In genomic region chr17:82153745-82154375, GRCh38 we compare ENCODE assay signal across 8 cellular contexts. TPM values are rescaled to one million over a fixed set of nuclear protein-coding genes. Genes with fewer than 3 reads are reported as not detected.
DNase-seq lines count a peak whose midpoint lies in the region; ATAC-seq and TF ChIP-seq lines count a peak whose summit lies in the region.

No MANE protein-coding gene starts in this region.

- no peak overlapping the region for H3K18ac ChIP-seq in trophoblast cell (ENCODE audit: low read length)

- H2BK5ac ChIP-seq in trophoblast cell (ENCODE audit: low read depth, low read length, poor library complexity), result no peak overlapping the region

- peak overlapping the region; percentile 4 for H2BK12ac ChIP-seq in trophoblast cell (ENCODE audit: low read length)

- no peak overlapping the region for H2BK120ac ChIP-seq in trophoblast cell (ENCODE audit: insufficient read depth, low read length, poor library complexity)

- no peak for ATAC-seq in GM19328 (IDR thresholded peaks at IDR 0.05; ENCODE audit: unreplicated experiment)

- DNase-seq in GM04504 (ENCODE audit: low read depth), result peak; percentile 32
- DNase-seq in KG1 (lab: John Stamatoyannopoulos, UW), result peak; percentile 24
- peak; percentile 31 for DNase-seq in SHP77 treated with DMSO at 0.1 percent for 48 hours (lab: John Stamatoyannopoulos, UW)
- peak; percentile 92 for DNase-seq in activated effector memory CD4-positive, alpha-beta T cell treated with anti-CD3 and anti-CD28 coated beads, Interleukin-2, amount 50 U/mL, for 16 hours
- DNase-seq in globus pallidus (ENCODE audit: low spot score), result peak; percentile 68
- DNase-seq in trophoblast cell, result peak; percentile 72 to 94
- peak; percentile 86 for DNase-seq in type B pancreatic cell (ENCODE audit: extremely low spot score, unreplicated experiment)

- H4K12ac ChIP-seq in trophoblast cell (ENCODE audit: low read depth, low read length), result no peak overlapping the region

- H2AK5ac ChIP-seq in trophoblast cell (ENCODE audit: low read length), result no peak overlapping the region

- no peak overlapping the region for H2AFZ ChIP-seq in trophoblast cell (ENCODE audit: insufficient read depth, low read length, poor library complexity)

- H3K27ac Mint-ChIP-seq in type B pancreatic cell, result peak overlapping the region; percentile 88

- no peak overlapping the region for H3K4ac ChIP-seq in trophoblast cell (ENCODE audit: low read depth, low read length)

- H3K79me2 ChIP-seq in trophoblast cell (ENCODE audit: control insufficient read depth, insufficient read depth, low read length, poor library complexity), result no peaks in the 10 kb centered on the region

- H3K4me3 Mint-ChIP-seq in type B pancreatic cell, result peak overlapping the region; percentile 63

- TF ChIP-seq CTCF in type B pancreatic cell (conservative IDR thresholded peaks at IDR 0.05), result peak; percentile 96

- no peak overlapping the region for H3K27ac ChIP-seq in trophoblast cell (ENCODE audit: low read depth, low read length)

- H3K79me1 ChIP-seq in trophoblast cell (ENCODE audit: low read length), result no peaks in the 10 kb centered on the region

- no peaks in the 10 kb centered on the region for H3K9me3 Mint-ChIP-seq in type B pancreatic cell

- H3K23ac ChIP-seq in trophoblast cell (ENCODE audit: low read length), result no peak overlapping the region

- H3K14ac ChIP-seq in trophoblast cell (ENCODE audit: low read length), result no peak overlapping the region

- no peak overlapping the region for H3K9ac ChIP-seq in trophoblast cell (ENCODE audit: low read length)

- no peak overlapping the region for H3K4me2 ChIP-seq in trophoblast cell (ENCODE audit: low read length)

- H4K8ac ChIP-seq in trophoblast cell (ENCODE audit: low read depth, low read length), result no peak overlapping the region

- no peaks in the 10 kb centered on the region for H3K36me3 Mint-ChIP-seq in type B pancreatic cell

- H3K27me3 ChIP-seq in trophoblast cell (ENCODE audit: insufficient read depth, low read length), result no peaks in the 10 kb centered on the region

- no peaks in the 10 kb centered on the region for H3K27me3 Mint-ChIP-seq in type B pancreatic cell

- H4K91ac ChIP-seq in trophoblast cell (ENCODE audit: low read depth, low read length), result no peak overlapping the region

- WGBS in trophoblast cell (ENCODE audit: extremely low coverage, insufficient coverage, insufficient read length), result no CpG with 5 or more reads among the region's 16 CpGs

- no peaks in the 10 kb centered on the region for H3K9me3 ChIP-seq in trophoblast cell (ENCODE audit: insufficient read depth, low read depth, low read length)

- H3K36me3 ChIP-seq in trophoblast cell (ENCODE audit: control insufficient read depth in 1 of 2, insufficient read depth in 2 of 2, low read length in 2 of 2), result peaks cover 24 to 26% of the 10 kb centered on the region in 2 experiments

- H3K4me3 ChIP-seq in trophoblast cell (ENCODE audit: low read depth, low read length), result no peak overlapping the region

- no peaks in the 10 kb centered on the region for H3K4me1 Mint-ChIP-seq in type B pancreatic cell (ENCODE audit: unreplicated experiment)

- peaks cover 9 to 14% of the 10 kb centered on the region in 2 experiments for H3K4me1 ChIP-seq in trophoblast cell (ENCODE audit: control insufficient read depth in 1 of 2, insufficient read depth in 2 of 2, low read length in 2 of 2)

RNA-seq across cellular contexts. Expression of gene FASN, which starts 55.8 kb away (rescaled TPM):
- polyA plus RNA-seq in trophoblast cell (2013), result 120 and 124 TPM in 2 replicates
- total RNA-seq in type B pancreatic cell (ENCODE audit: low replicate concordance), result 228 and 326 TPM in 2 replicates

RNA-seq across cellular contexts. Expression of gene CCDC57, which starts 58.8 kb away (rescaled TPM):
- polyA plus RNA-seq in trophoblast cell (2013), result 16.0 and 17.2 TPM in 2 replicates
- 33.5 and 58.7 TPM in 2 replicates for total RNA-seq in type B pancreatic cell (ENCODE audit: low replicate concordance)

Comparison
In these comparisons a context has a peak if more than half of its experiments do, and no peak if none do; other contexts are left out.
1. DNase-seq: peak in every context shown above with its lines; median percentile 92 in activated effector memory CD4-positive, alpha-beta T cell treated with anti-CD3 and anti-CD28 coated beads, Interleukin-2, amount 50 U/mL, for 16 hours; 86 in type B pancreatic cell; 83 in trophoblast cell; 68 in globus pallidus; 32 in GM04504; 31 in SHP77 treated with DMSO at 0.1 percent for 48 hours; 24 in KG1.